8 cellular contexts compared by ENCODE assay signal in the genomic region with DNA sequence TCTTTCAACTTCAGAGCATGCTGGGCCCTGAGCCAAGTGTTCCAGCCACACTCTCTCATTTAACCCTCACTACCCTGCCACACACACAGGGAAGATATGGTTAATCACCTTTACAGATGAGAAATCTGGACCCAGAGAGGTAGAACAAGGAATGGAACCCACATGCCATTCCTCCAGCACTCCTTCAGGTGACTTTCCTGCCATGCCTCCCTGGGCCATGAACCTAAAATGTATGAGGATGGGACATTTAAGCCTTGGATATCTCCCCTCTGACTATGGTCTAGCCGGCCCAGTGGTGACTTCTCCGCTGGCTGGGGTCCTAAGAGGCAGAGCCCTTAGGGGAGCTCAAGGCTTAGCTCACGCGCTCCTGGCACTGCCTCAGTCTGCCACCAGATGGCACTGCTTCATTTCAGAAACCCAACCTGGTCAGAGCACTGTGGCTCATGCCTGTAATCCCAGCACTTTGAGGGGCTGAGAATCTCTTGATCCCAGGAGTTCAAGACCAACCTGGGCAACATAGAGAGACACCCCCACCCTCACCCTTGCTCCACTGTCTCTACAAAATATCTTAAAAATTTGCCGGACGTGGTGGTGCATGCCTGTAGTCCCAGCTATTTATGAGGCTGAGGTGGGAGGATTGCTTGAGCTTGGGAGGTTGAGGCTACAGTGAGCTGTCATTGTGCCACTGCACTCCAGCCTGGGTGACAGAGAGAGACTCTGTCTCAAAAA. TPM values are rescaled to one million over a fixed set of nuclear protein-coding genes. Genes with fewer than 3 reads are reported as not detected.
DNase-seq lines count a peak whose midpoint lies in the region; ATAC-seq and TF ChIP-seq lines count a peak whose summit lies in the region.

No MANE protein-coding gene starts in this region.

- no peaks in the 10 kb centered on the region for H3K27me3 Mint-ChIP-seq in naive B cell

- H3F3A ChIP-seq in OCI-LY1 (ENCODE audit: insufficient read depth, low read length), result no peaks in the 10 kb centered on the region

- H3K9me3 Mint-ChIP-seq in naive B cell, result no peaks in the 10 kb centered on the region

- H3K4me1 ChIP-seq in OCI-LY1 (ENCODE audit: insufficient read depth, low read length, severe bottlenecking), result peaks cover 13% of the 10 kb centered on the region

- peak; percentile 64 for DNase-seq in DMS114 treated with DMSO at 0.1 percent for 48 hours (lab: John Stamatoyannopoulos, UW; ENCODE audit: unreplicated experiment)
- peak; percentile 76 for DNase-seq in activated T-cell treated with anti-CD3 and anti-CD28 coated beads for 4 hours
- peak; percentile 74 to 88 for DNase-seq in erythroblast (lab: John Stamatoyannopoulos, UW)
- DNase-seq in naive B cell, result peak; percentile 72
- peak; percentile 60 to 64 for DNase-seq in stimulated activated CD8-positive, alpha-beta memory T cell treated with anti-CD3 and anti-CD28 coated beads, Interleukin-7, amount 100 ng/mL, for 4 hours (ENCODE audit: low read depth in 2 of 2)

- no peak overlapping the region; the same call in 1 of the 2 replicates for H3K9ac ChIP-seq in OCI-LY1 (ENCODE audit: low read length)

- H3K36me3 ChIP-seq in OCI-LY1 (ENCODE audit: insufficient read depth, low read length), result no peaks in the 10 kb centered on the region

- no peaks in the 10 kb centered on the region for H3K9me3 ChIP-seq in OCI-LY1 (ENCODE audit: low read length)

- no peaks in the 10 kb centered on the region for H4K20me1 ChIP-seq in OCI-LY1 (ENCODE audit: insufficient read depth, low read length)

- peak overlapping the region; percentile 91 for H2AFZ ChIP-seq in OCI-LY1 (ENCODE audit: low read length)

- no peak overlapping the region for H3K27ac ChIP-seq in OCI-LY1 (ENCODE audit: low read depth, low read length, poor library complexity, severe bottlenecking)

- no peak for TF ChIP-seq POLR2A in erythroblast (IDR thresholded peaks at IDR 0.05; ENCODE audit: low read length)

- peaks cover 7 to 26% (median 23%) of the 10 kb centered on the region in 3 donors for H3K4me1 Mint-ChIP-seq in naive B cell

- peak; percentile 91 for TF ChIP-seq CTCF in OCI-LY1 (IDR thresholded peaks at IDR 0.05; ENCODE audit: low read length)

- H3K4me3 ChIP-seq in OCI-LY1 (ENCODE audit: low read depth, low read length, poor library complexity, severe bottlenecking), result no peak overlapping the region

- no peaks in the 10 kb centered on the region for H3K27me3 ChIP-seq in OCI-LY1 (ENCODE audit: insufficient read depth, low read length)

- no peak overlapping the region for H3K4me2 ChIP-seq in OCI-LY1 (ENCODE audit: low read length)

- no peaks in the 10 kb centered on the region for H3K9me2 ChIP-seq in OCI-LY1 (ENCODE audit: low read depth, low read length)

- ATAC-seq in HG03354 (IDR thresholded peaks at IDR 0.05; ENCODE audit: poor library complexity, severe bottlenecking, unreplicated experiment), result peak; percentile 35
- ATAC-seq in naive B cell (ENCODE audit: low read depth in 2 of 2), result peak; percentile 11 to 14
- ATAC-seq in HG03108 (IDR thresholded peaks at IDR 0.05; ENCODE audit: unreplicated experiment), result no peak

- H3K79me2 ChIP-seq in OCI-LY1 (ENCODE audit: insufficient read depth, low read length), result peaks cover 20% of the 10 kb centered on the region

- peaks cover 0 to 5% of the 10 kb centered on the region in 2 donors for H3K36me3 Mint-ChIP-seq in naive B cell

- H3K27ac Mint-ChIP-seq in naive B cell, result peak overlapping the region; percentile 42 to 82 (median 74)

- H3K4me3 Mint-ChIP-seq in naive B cell, result peak overlapping the region in 7 of 8 donors; percentile 24 to 69 (median 54)

RNA-seq across cellular contexts. Expression of a gene that starts 2.2 kb away (rescaled TPM):
- 10 to 100 TPM in 3 of 6 donors, 1 to 10 TPM in 3; 4.1 to 17.1 (median 10.4) TPM for polyA plus RNA-seq in naive B cell (ENCODE audit: low read depth in 6 of 6)

RNA-seq across cellular contexts. Expression of a gene that starts 36.5 kb away (rescaled TPM):
- polyA plus RNA-seq in naive B cell (ENCODE audit: low read depth in 6 of 6), result 10 to 100 TPM in 4 of 6 donors, 1 to 10 TPM in 2; 4.7 to 20.4 (median 12.8) TPM
